ENCODE assay signal across 7 cellular contexts in genomic region chr17:75589919-75590303, GRCh38. TPM values are rescaled to one million over a fixed set of nuclear protein-coding genes. Genes with fewer than 3 reads are reported as not detected.
DNase-seq lines count a peak whose midpoint lies in the region; ATAC-seq, FAIRE-seq and TF ChIP-seq lines count a peak whose summit lies in the region.

No MANE protein-coding gene starts in this region.

- no peak overlapping the region; the same call in 1 of the 2 replicates for H2AFZ ChIP-seq in PC-9

- no peak for TF ChIP-seq CTCF in PC-9 (conservative IDR thresholded peaks at IDR 0.05)
- TF ChIP-seq CTCF in left ventricle myocardium inferior (IDR thresholded peaks at IDR 0.05; ENCODE audit: borderline replicate concordance) = no peak
- TF ChIP-seq CTCF in gastrocnemius medialis (IDR thresholded peaks at IDR 0.05 in 4 of 5, conservative IDR thresholded peaks at IDR 0.05 in 1 of 5) = no peak

- TF ChIP-seq POLR2A in gastrocnemius medialis (IDR thresholded peaks at IDR 0.05) = no peak
- no peak for TF ChIP-seq POLR2A in GM12892 (IDR thresholded peaks at IDR 0.05; ENCODE audit: low read depth, low read length)

- no TSS peak for BruUV-seq in PC-9 (replicated peaks; lab: Mats Ljungman, UMichigan)

- H3K9me3 ChIP-seq in ES-I3 (ENCODE audit: control insufficient read depth, insufficient read depth, low read length) (peaks cover 6% of the 10 kb centered on the region; the same call in 1 of the 2 replicates), PC-9 (ENCODE audit: insufficient read depth, low read depth) (no peaks in the 10 kb centered on the region), left ventricle myocardium inferior (replicated peaks) (no peaks in the 10 kb centered on the region), gastrocnemius medialis (no peaks in the 10 kb centered on the region)

- peak overlapping the region; percentile 44; the same call in 1 of the 2 replicates for H3K9ac ChIP-seq in ES-I3 (ENCODE audit: low read depth, low read length)

- peak in 1 of 2 experiments; percentile 22 for DNase-seq in PC-9
- peak; percentile 32 for DNase-seq in left ventricle myocardium inferior
- DNase-seq in gastrocnemius medialis = no peak
- DNase-seq in GM12892 (ENCODE audit: insufficient read length) = no peak
- no peak for DNase-seq in Kasumi-1 (lab: John Stamatoyannopoulos, UW)

- no peak overlapping the region for H3K27ac ChIP-seq in PC-9
- H3K27ac ChIP-seq in left ventricle myocardium inferior (replicated peaks) = peak overlapping the region; percentile 95
- H3K27ac ChIP-seq in gastrocnemius medialis = peak overlapping the region; percentile 50 to 83 (median 68)

- FAIRE-seq in GM12892 (lab: Jason Lieb, UNC) = no peak

- H3K4me3 ChIP-seq in PC-9 (peak overlapping the region; percentile 61), left ventricle myocardium inferior (peak overlapping the region; percentile 77), gastrocnemius medialis (peak overlapping the region in 3 of 4 donors; percentile 50 to 70 (median 69))

- intact Hi-C loops in PC-9 (cut with micrococcal nuclease; ENCODE audit: unreplicated experiment) = loop anchor here (1.0 to 5.0 kb wide), 3 partner anchors 43 to 74 kb away; partner anchors contain the start of genes LLGL2 and TSEN54
- intact Hi-C loops in left ventricle myocardium inferior (cut with micrococcal nuclease) = loop anchor here (10.0 kb wide), 1 partner anchor 165 kb away; no protein-coding TSS in a partner anchor
- intact Hi-C loops in gastrocnemius medialis (cut with DNase I; ENCODE audit: low total_unique reads) = loop anchor here (1.0 to 2.0 kb wide), 3 partner anchors 74 to 164 kb away; partner anchors contain the start of gene TSEN54

- ATAC-seq in gastrocnemius medialis = no peak
- ATAC-seq in HG02678 (IDR thresholded peaks at IDR 0.05; ENCODE audit: unreplicated experiment) = no peak

- H3F3A ChIP-seq in PC-9 (ENCODE audit: insufficient read depth, low read depth) = peaks cover 11% of the 10 kb centered on the region; the same call in 1 of the 2 replicates

- POLR2A ChIA-PET in PC-9 (lab: Charles Lee; ENCODE audit: unreplicated experiment) = no interaction called here

- in situ Hi-C loops in gastrocnemius medialis (cut with MboI; ENCODE audit: low sequenced_read_pairs in 4 of 4) = loop anchor here in 1 of 4 donors (25.0 kb wide), 1 partner anchor 153 kb away; no protein-coding TSS in a partner anchor

- H3K36me3 ChIP-seq in ES-I3 (ENCODE audit: insufficient read depth, low read length) (no peaks in the 10 kb centered on the region), PC-9 (ENCODE audit: low read depth) (no peaks in the 10 kb centered on the region), left ventricle myocardium inferior (no peaks in the 10 kb centered on the region), gastrocnemius medialis (no peaks in the 10 kb centered on the region)

- no peaks in the 10 kb centered on the region for H3K4me1 ChIP-seq in ES-I3 (ENCODE audit: insufficient read depth, low read length)
- H3K4me1 ChIP-seq in PC-9 (replicated peaks; ENCODE audit: insufficient read depth) = no peaks in the 10 kb centered on the region
- peaks cover 35% of the 10 kb centered on the region for H3K4me1 ChIP-seq in left ventricle myocardium inferior
- peaks cover 0 to 3% of the 10 kb centered on the region in 2 donors for H3K4me1 ChIP-seq in gastrocnemius medialis

- H3K27me3 ChIP-seq in PC-9 (ENCODE audit: insufficient read depth, low read depth) (no peaks in the 10 kb centered on the region), left ventricle myocardium inferior (ENCODE audit: low read depth) (no peaks in the 10 kb centered on the region), gastrocnemius medialis (peaks cover 18 to 20% (median 19%) of the 10 kb centered on the region in 3 donors)

- peak overlapping the region; percentile 85 for H3K4me2 ChIP-seq in PC-9

- H3K79me2 ChIP-seq in PC-9 (ENCODE audit: low read depth) = no peaks in the 10 kb centered on the region

- H3K9me2 ChIP-seq in PC-9 (ENCODE audit: insufficient read depth) = no peaks in the 10 kb centered on the region

- CTCF ChIA-PET in PC-9 (lab: Charles Lee) = interaction anchor here (0.5 to 1.4 kb wide), 3 partner anchors 11 to 83 kb away, joined by 3 to 10 read pairs (median 8); no protein-coding TSS in a partner anchor

- H4K20me1 ChIP-seq in PC-9 (ENCODE audit: insufficient read depth) = no peaks in the 10 kb centered on the region

RNA-seq across cellular contexts. Expression of gene MYO15B, which starts 2.3 kb away (rescaled TPM):
- 53.5 and 79.7 TPM in 2 replicates for total RNA-seq in PC-9 (2021)
- 43.0 TPM for total RNA-seq in left ventricle myocardium inferior
- 10 to 100 TPM in 2 of 4 donors, 1 to 10 TPM in 2; 4.5 to 34.6 (median 14.3) TPM for total RNA-seq in gastrocnemius medialis
- polyA plus RNA-seq in GM12892 (2012; ENCODE audit: missing spikeins) = 1.00 TPM

RNA-seq across cellular contexts. Expression of gene SMIM5, which starts 43.3 kb away (rescaled TPM):
- total RNA-seq in PC-9 (2021) (0.31 and 0.40 TPM in 2 replicates), left ventricle myocardium inferior (14.0 TPM), gastrocnemius medialis (under 1 TPM in 1 of 4 donors, not detected in 3; 0.22 TPM)
- 0.51 TPM for polyA plus RNA-seq in GM12892 (2012; ENCODE audit: missing spikeins)

Comparison
In these comparisons a context has a peak if more than half of its experiments do, and no peak if none do; other contexts are left out.
1. RNA of gene SMIM5, which starts 43.3 kb away (total RNA-seq): 14.0 TPM in left ventricle myocardium inferior (single experiment); 0.31 to 0.40 TPM in PC-9 and 0.22 TPM in gastrocnemius medialis; every median in the first group is over 10 times any median in the second.
2. Peak in every context shown above with its lines, with median percentiles within 50 percentile points of each other: H3K4me3 ChIP-seq.